23 cellular contexts compared by ENCODE assay signal in the genomic region with DNA sequence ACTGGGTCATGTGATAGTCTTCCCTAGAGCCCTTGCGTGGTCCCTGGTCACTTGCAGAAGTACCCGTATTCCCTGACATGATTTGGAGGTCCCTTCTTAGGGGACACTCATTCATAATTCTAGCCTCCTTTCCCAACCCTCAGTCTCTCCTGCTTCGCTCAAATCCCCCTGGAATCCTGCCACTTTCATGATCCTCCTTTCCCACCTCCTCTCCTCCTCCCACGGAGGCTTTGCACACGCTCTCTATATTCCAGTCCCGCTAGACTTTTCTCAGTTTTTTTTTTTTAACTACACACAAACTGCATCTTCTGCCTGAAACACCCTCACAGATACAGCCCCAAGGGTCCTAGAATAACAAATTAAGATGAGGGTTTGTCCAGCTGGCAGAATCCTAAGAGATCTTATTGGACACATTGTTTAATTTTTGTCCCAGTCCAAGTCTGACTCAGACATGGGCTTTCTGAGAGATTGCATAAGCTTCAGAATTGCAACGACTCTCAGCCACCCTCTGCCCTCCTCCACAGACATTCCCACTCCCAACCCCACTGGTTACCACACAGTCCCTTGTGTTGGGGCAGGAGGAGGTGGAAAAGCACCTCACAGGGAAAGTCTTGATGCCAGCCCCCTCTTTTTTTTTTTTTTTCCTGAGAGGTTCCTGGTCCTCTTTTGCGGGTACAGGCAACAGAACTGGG.
DNase-seq lines count a peak whose midpoint lies in the region; ATAC-seq and TF ChIP-seq lines count a peak whose summit lies in the region.
"Had no signal": no experiment of that assay in that cellular context is flagged by ENCODE, and none has a peak within 500 bp of the region (broad histone marks: within the 10 kb centered on the region; RNA-seq: fewer than 3 reads in every experiment).

No MANE protein-coding gene starts in this region.

- H4K20me1 ChIP-seq in GM23338 (replicated peaks; ENCODE audit: insufficient read depth) (no peaks in the 10 kb centered on the region), neural progenitor cell (ENCODE audit: low read depth) (no peaks in the 10 kb centered on the region)

- H3K9me2 ChIP-seq in GM23338 (ENCODE audit: insufficient read depth), result no peaks in the 10 kb centered on the region

- no peak for ATAC-seq in stimulated activated effector memory CD8-positive, alpha-beta T cell treated with anti-CD3 and anti-CD28 coated beads, Interleukin-12 subunit alpha, Interleukin-12 subunit beta, amount 100 ng/mL, for 72 hours
- ATAC-seq in GM23338 (no peak), natural killer cell (no peak)

- H3K36me3 Mint-ChIP-seq in stimulated activated effector memory CD8-positive, alpha-beta T cell treated with anti-CD3 and anti-CD28 coated beads, Interleukin-12 subunit alpha, Interleukin-12 subunit beta, amount 100 ng/mL, for 72 hours, result no peaks in the 10 kb centered on the region
- H3K36me3 Mint-ChIP-seq in GM23338 (ENCODE audit: low read depth) (no peaks in the 10 kb centered on the region), natural killer cell (no peaks in the 10 kb centered on the region), neural progenitor cell (no peaks in the 10 kb centered on the region)
- H3K36me3 Mint-ChIP-seq: CD8-positive, alpha-beta memory T cell had no signal

- peak; percentile 56 for DNase-seq in HT1080 (ENCODE audit: low read depth)
- DNase-seq in kidney glomerular epithelial cell (lab: John Stamatoyannopoulos, UW), result peak; percentile 7
- DNase-seq in stimulated activated effector memory CD8-positive, alpha-beta T cell treated with anti-CD3 and anti-CD28 coated beads, Interleukin-12 subunit alpha, Interleukin-12 subunit beta, amount 100 ng/mL, for 72 hours (ENCODE audit: low spot score in 2 of 2), result no peak
- no peak for DNase-seq in GM23338 (ENCODE audit: low spot score)
- DNase-seq in natural killer cell, result no peak
- DNase-seq in SIG-M5 (lab: John Stamatoyannopoulos, UW), result no peak
- no peak for DNase-seq in neural progenitor cell (ENCODE audit: low spot score)
- DNase-seq: AML-193; CD8-positive, alpha-beta memory T cell; GOT3; HCEC 1CT; IMR-90; MV-4-11; NCI-H1105 treated with DMSO at 0.1 percent for 48 hours; NCI-H1694; NCI-H2081; NCI-H2171; NCI-H446 treated with DMSO at 0.1 percent for 48 hours; NCI-H526 treated with DMSO at 0.1 percent for 48 hours; OCI-M1; SHP77 had no signal

- H3K36me3 ChIP-seq in GM23338 (ENCODE audit: insufficient read depth) (no peaks in the 10 kb centered on the region), neural progenitor cell (no peaks in the 10 kb centered on the region)

- H3F3A ChIP-seq in GM23338 (replicated peaks; ENCODE audit: low read depth) (no peaks in the 10 kb centered on the region), neural progenitor cell (ENCODE audit: low read depth) (no peaks in the 10 kb centered on the region)

- intact Hi-C loops in natural killer cell (cut with micrococcal nuclease), result no loop called here

- H3K4me1 ChIP-seq in GM23338 (ENCODE audit: insufficient read depth) (no peaks in the 10 kb centered on the region), neural progenitor cell (no peaks in the 10 kb centered on the region)

- H3K4me2 ChIP-seq in GM23338 (no peak overlapping the region), neural progenitor cell (no peak overlapping the region)

- H3K27ac ChIP-seq in angular gyrus (ENCODE audit: low read depth, low read length) (peak overlapping the region; percentile 56), GM23338 (ENCODE audit: low read depth) (no peak overlapping the region), neural progenitor cell (no peak overlapping the region)
- H3K27ac ChIP-seq: C4-2B had no signal

- no peak overlapping the region for H3K9ac ChIP-seq in neural progenitor cell

- H3K27me3 ChIP-seq in GM23338 (ENCODE audit: insufficient read depth) (no peaks in the 10 kb centered on the region), neural progenitor cell (no peaks in the 10 kb centered on the region)

- H3K27me3 Mint-ChIP-seq in GM23338 (ENCODE audit: insufficient read depth, low read depth, poor library complexity) (peaks cover 10% of the 10 kb centered on the region), natural killer cell (ENCODE audit: low read depth in 2 of 2) (no peaks in the 10 kb centered on the region), neural progenitor cell (ENCODE audit: insufficient read depth, low read depth) (peaks cover 2% of the 10 kb centered on the region)

- no peaks in the 10 kb centered on the region for H3K79me2 ChIP-seq in GM23338 (replicated peaks; ENCODE audit: insufficient read depth)
- no peaks in the 10 kb centered on the region for H3K79me2 ChIP-seq in neural progenitor cell (ENCODE audit: low read depth)

- H3K4me3 ChIP-seq in GM23338 (no peak overlapping the region), neural progenitor cell (no peak overlapping the region)

- H2AFZ ChIP-seq in GM23338, result no peak overlapping the region
- H2AFZ ChIP-seq in neural progenitor cell (replicated peaks), result no peak overlapping the region

- peak overlapping the region; percentile 44 for H3K27ac Mint-ChIP-seq in stimulated activated effector memory CD8-positive, alpha-beta T cell treated with anti-CD3 and anti-CD28 coated beads, Interleukin-12 subunit alpha, Interleukin-12 subunit beta, amount 100 ng/mL, for 72 hours
- H3K27ac Mint-ChIP-seq in GM23338 (no peak overlapping the region), natural killer cell (no peak overlapping the region), neural progenitor cell (no peak overlapping the region)
- H3K27ac Mint-ChIP-seq: CD8-positive, alpha-beta memory T cell had no signal

- H3K4me3 Mint-ChIP-seq in stimulated activated effector memory CD8-positive, alpha-beta T cell treated with anti-CD3 and anti-CD28 coated beads, Interleukin-12 subunit alpha, Interleukin-12 subunit beta, amount 100 ng/mL, for 72 hours, result no peak overlapping the region
- H3K4me3 Mint-ChIP-seq in GM23338 (no peak overlapping the region), natural killer cell (no peak overlapping the region), neural progenitor cell (no peak overlapping the region)
- H3K4me3 Mint-ChIP-seq: CD8-positive, alpha-beta memory T cell had no signal

- H3K9me3 Mint-ChIP-seq in stimulated activated effector memory CD8-positive, alpha-beta T cell treated with anti-CD3 and anti-CD28 coated beads, Interleukin-12 subunit alpha, Interleukin-12 subunit beta, amount 100 ng/mL, for 72 hours, result peaks cover 22% of the 10 kb centered on the region
- H3K9me3 Mint-ChIP-seq in GM23338 (no peaks in the 10 kb centered on the region), natural killer cell (peaks cover 0 to 5% of the 10 kb centered on the region in 2 donors), neural progenitor cell (no peaks in the 10 kb centered on the region)

- H3K4me1 Mint-ChIP-seq in stimulated activated effector memory CD8-positive, alpha-beta T cell treated with anti-CD3 and anti-CD28 coated beads, Interleukin-12 subunit alpha, Interleukin-12 subunit beta, amount 100 ng/mL, for 72 hours, result no peaks in the 10 kb centered on the region
- peaks cover 11% of the 10 kb centered on the region for H3K4me1 Mint-ChIP-seq in GM23338
- no peaks in the 10 kb centered on the region for H3K4me1 Mint-ChIP-seq in natural killer cell
- no peaks in the 10 kb centered on the region for H3K4me1 Mint-ChIP-seq in neural progenitor cell
- H3K4me1 Mint-ChIP-seq: CD8-positive, alpha-beta memory T cell had no signal

- TF ChIP-seq CTCF in GM23338 (conservative IDR thresholded peaks at IDR 0.05; ENCODE audit: low read depth in 2 of 2) (no peak), natural killer cell (IDR thresholded peaks at IDR 0.05) (no peak), neural progenitor cell (IDR thresholded peaks at IDR 0.05) (no peak)

- no peaks in the 10 kb centered on the region for H3K9me3 ChIP-seq in neural progenitor cell (ENCODE audit: low read depth)

TF ChIP-seq in GM23338, 12 proteins besides CTCF, POLR2A, EP300 and RAD21 (continues in another document):
- TF ChIP-seq STAT1 (IDR thresholded peaks at IDR 0.05; ENCODE audit: unreplicated experiment) (no peak), ZNF331 (CRISPR knock-in tag; IDR thresholded peaks at IDR 0.05; ENCODE audit: low read depth) (no peak), EZH2phosphoT487 (IDR thresholded peaks at IDR 0.05; ENCODE audit: unreplicated experiment) (no peak), NANOG (IDR thresholded peaks at IDR 0.05; ENCODE audit: borderline replicate concordance) (no peak), EZH2 (IDR thresholded peaks at IDR 0.05; ENCODE audit: low read depth, unreplicated experiment) (no peak), ETS1 (IDR thresholded peaks at IDR 0.05) (no peak)

Comparison
In these comparisons a context has a peak if more than half of its experiments do, and no peak if none do; other contexts are left out.
1. DNase-seq: peak in HT1080 (single experiment) and kidney glomerular epithelial cell (single experiment); none in stimulated activated effector memory CD8-positive, alpha-beta T cell treated with anti-CD3 and anti-CD28 coated beads, Interleukin-12 subunit alpha, Interleukin-12 subunit beta, amount 100 ng/mL, for 72 hours (0 of 2), GM23338 (single experiment), natural killer cell (single experiment), SIG-M5 (single experiment) and neural progenitor cell (single experiment).